Comparison of ENCODE assay signal across 9 cellular contexts in the genomic region with DNA sequence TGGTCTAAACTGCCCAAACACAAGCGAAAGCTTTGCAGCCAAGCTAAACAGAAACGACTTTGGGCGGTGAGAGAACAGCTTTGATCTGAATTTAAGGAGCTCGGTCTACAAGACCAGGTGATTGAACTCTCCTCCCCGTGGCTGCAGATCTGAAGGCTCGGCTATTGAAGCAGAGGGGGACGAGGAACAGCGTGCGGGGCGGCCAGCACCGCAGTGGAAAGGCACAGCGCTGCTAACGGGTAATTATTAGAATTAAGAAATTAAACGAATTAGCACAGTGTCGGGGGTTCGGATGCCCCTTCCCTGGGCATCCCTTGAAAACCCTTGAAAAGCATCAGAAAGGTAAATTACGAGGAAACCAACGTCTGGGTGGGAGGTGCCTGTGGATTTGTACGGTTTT. TPM values are rescaled to one million over a fixed set of nuclear protein-coding genes. Genes with fewer than 3 reads are reported as not detected.
A peak's percentile ranks its signal among the peaks of the same experiment; 100 is the strongest.
DNase-seq lines count a peak whose midpoint lies in the region; ATAC-seq and TF ChIP-seq lines count a peak whose summit lies in the region.
"Had no signal": no experiment of that assay in that cellular context is flagged by ENCODE, and none has a peak within 500 bp of the region (broad histone marks: within the 10 kb centered on the region; RNA-seq: fewer than 3 reads in every experiment).

No MANE protein-coding gene starts in this region.

- H3K9me3 Mint-ChIP-seq in activated CD4-positive, alpha-beta memory T cell treated with anti-CD3 and anti-CD28 coated beads for 36 hours: no peaks in the 10 kb centered on the region
- no peaks in the 10 kb centered on the region for H3K9me3 Mint-ChIP-seq in activated CD4-positive, alpha-beta memory T cell treated with anti-CD3 and anti-CD28 coated beads, Interleukin-2, amount 10 ng/mL, durations not matched to agents 7 days and 5 days
- H3K9me3 Mint-ChIP-seq in mesothelial cell of epicardium: peaks cover 8% of the 10 kb centered on the region
- no peaks in the 10 kb centered on the region for H3K9me3 Mint-ChIP-seq in type B pancreatic cell

- peak overlapping the region in 2 of 59 donors; percentile 15 to 58 for H3K27ac ChIP-seq in dorsolateral prefrontal cortex

- peaks cover 44% of the 10 kb centered on the region for H3K27me3 Mint-ChIP-seq in activated CD4-positive, alpha-beta memory T cell treated with anti-CD3 and anti-CD28 coated beads for 36 hours
- H3K27me3 Mint-ChIP-seq in activated CD4-positive, alpha-beta memory T cell treated with anti-CD3 and anti-CD28 coated beads, Interleukin-2, amount 10 ng/mL, durations not matched to agents 7 days and 5 days: peaks cover 51% of the 10 kb centered on the region
- H3K27me3 Mint-ChIP-seq in mesothelial cell of epicardium (ENCODE audit: low read depth): peaks cover 43% of the 10 kb centered on the region
- peaks cover 67% of the 10 kb centered on the region for H3K27me3 Mint-ChIP-seq in type B pancreatic cell

- intact Hi-C loops in activated CD4-positive, alpha-beta memory T cell treated with anti-CD3 and anti-CD28 coated beads for 36 hours (cut with micrococcal nuclease): no loop called here
- intact Hi-C loops in dorsolateral prefrontal cortex (cut with DNase I): loop anchor here in 1 of 2 donors (5.0 to 10.0 kb wide), 2 partner anchors 74 to 164 kb away; a partner anchor contains a TSS

- no peak for ATAC-seq in GM21515 (IDR thresholded peaks at IDR 0.05; ENCODE audit: unreplicated experiment)

- peaks cover 0 to 23% (median 0%) of the 10 kb centered on the region in 45 donors for H3K27me3 ChIP-seq in dorsolateral prefrontal cortex

- CTCF ChIA-PET in activated CD4-positive, alpha-beta memory T cell treated with anti-CD3 and anti-CD28 coated beads for 36 hours (lab: Charles Lee): no interaction called here
- CTCF ChIA-PET in activated CD4-positive, alpha-beta memory T cell treated with anti-CD3 and anti-CD28 coated beads, Interleukin-2, amount 10 ng/mL, durations not matched to agents 7 days and 5 days (lab: Charles Lee): no interaction called here

- POLR2A ChIA-PET in activated CD4-positive, alpha-beta memory T cell treated with anti-CD3 and anti-CD28 coated beads for 36 hours (lab: Charles Lee): no interaction called here
- POLR2A ChIA-PET in activated CD4-positive, alpha-beta memory T cell treated with anti-CD3 and anti-CD28 coated beads, Interleukin-2, amount 10 ng/mL, durations not matched to agents 7 days and 5 days (lab: Charles Lee): no interaction called here

- H3K27ac Mint-ChIP-seq in activated CD4-positive, alpha-beta memory T cell treated with anti-CD3 and anti-CD28 coated beads for 36 hours: no peak overlapping the region
- H3K27ac Mint-ChIP-seq in activated CD4-positive, alpha-beta memory T cell treated with anti-CD3 and anti-CD28 coated beads, Interleukin-2, amount 10 ng/mL, durations not matched to agents 7 days and 5 days: no peak overlapping the region
- H3K27ac Mint-ChIP-seq in mesothelial cell of epicardium (no peak overlapping the region), type B pancreatic cell (peak overlapping the region; percentile 54)

- DNase-seq in activated CD4-positive, alpha-beta memory T cell treated with anti-CD3 and anti-CD28 coated beads for 36 hours: no peak
- no peak for DNase-seq in activated CD4-positive, alpha-beta memory T cell treated with anti-CD3 and anti-CD28 coated beads, Interleukin-2, amount 10 ng/mL, durations not matched to agents 7 days and 5 days
- no peak for DNase-seq in dorsolateral prefrontal cortex
- no peak for DNase-seq in mesothelial cell of epicardium (ENCODE audit: low spot score in 2 of 2, unreplicated experiment in 2 of 2)
- DNase-seq in type B pancreatic cell (ENCODE audit: extremely low spot score, unreplicated experiment): no peak
- no peak for DNase-seq in NCI-H226
- no peak for DNase-seq in amygdala (lab: John Stamatoyannopoulos, UW)

- peaks cover 6% of the 10 kb centered on the region for H3K4me1 Mint-ChIP-seq in activated CD4-positive, alpha-beta memory T cell treated with anti-CD3 and anti-CD28 coated beads for 36 hours (ENCODE audit: low read depth)
- H3K4me1 Mint-ChIP-seq in activated CD4-positive, alpha-beta memory T cell treated with anti-CD3 and anti-CD28 coated beads, Interleukin-2, amount 10 ng/mL, durations not matched to agents 7 days and 5 days: peaks cover 5% of the 10 kb centered on the region
- peaks cover 7% of the 10 kb centered on the region for H3K4me1 Mint-ChIP-seq in mesothelial cell of epicardium
- peaks cover 6% of the 10 kb centered on the region for H3K4me1 Mint-ChIP-seq in type B pancreatic cell (ENCODE audit: unreplicated experiment)

- H3K36me3 Mint-ChIP-seq in activated CD4-positive, alpha-beta memory T cell treated with anti-CD3 and anti-CD28 coated beads for 36 hours: no peaks in the 10 kb centered on the region
- no peaks in the 10 kb centered on the region for H3K36me3 Mint-ChIP-seq in activated CD4-positive, alpha-beta memory T cell treated with anti-CD3 and anti-CD28 coated beads, Interleukin-2, amount 10 ng/mL, durations not matched to agents 7 days and 5 days (ENCODE audit: low read depth)
- peaks cover 1% of the 10 kb centered on the region for H3K36me3 Mint-ChIP-seq in mesothelial cell of epicardium
- H3K36me3 Mint-ChIP-seq in type B pancreatic cell: no peaks in the 10 kb centered on the region

- H3K4me3 ChIP-seq in dorsolateral prefrontal cortex: peak overlapping the region; percentile 33 to 81 (median 62)

- TF ChIP-seq CTCF in dorsolateral prefrontal cortex (IDR thresholded peaks at IDR 0.05 in 54 of 56, conservative IDR thresholded peaks at IDR 0.05 in 2 of 56; ENCODE audit: low read depth in 1 of 56, partially characterized antibody in 56 of 56) (no peak), mesothelial cell of epicardium (IDR thresholded peaks at IDR 0.05; ENCODE audit: unreplicated experiment) (no peak), type B pancreatic cell (conservative IDR thresholded peaks at IDR 0.05) (no peak)

- H3K4me3 Mint-ChIP-seq in activated CD4-positive, alpha-beta memory T cell treated with anti-CD3 and anti-CD28 coated beads for 36 hours: peak overlapping the region; percentile 27
- no peak overlapping the region for H3K4me3 Mint-ChIP-seq in activated CD4-positive, alpha-beta memory T cell treated with anti-CD3 and anti-CD28 coated beads, Interleukin-2, amount 10 ng/mL, durations not matched to agents 7 days and 5 days
- H3K4me3 Mint-ChIP-seq in mesothelial cell of epicardium: peak overlapping the region; percentile 80
- H3K4me3 Mint-ChIP-seq in type B pancreatic cell: peak overlapping the region; percentile 89

RNA-seq across cellular contexts. Expression of a gene that starts 0.4 kb away (rescaled TPM):
- total RNA-seq in activated CD4-positive, alpha-beta memory T cell treated with anti-CD3 and anti-CD28 coated beads for 36 hours: under 1 TPM in 1 of 2 experiments, not detected in 1; 0.33 TPM
- total RNA-seq in activated CD4-positive, alpha-beta memory T cell treated with anti-CD3 and anti-CD28 coated beads, Interleukin-2, amount 10 ng/mL, durations not matched to agents 7 days and 5 days: under 1 TPM in 1 of 2 experiments, not detected in 1; 0.25 TPM
- total RNA-seq in dorsolateral prefrontal cortex (1 to 10 TPM in 112 of 120 experiments, under 1 TPM in 4, not detected in 4; 0.44 to 7.4 (median 2.7) TPM), mesothelial cell of epicardium (2.4 to 3.8 TPM (median 3.3 TPM) in 3 replicates), type B pancreatic cell (ENCODE audit: low replicate concordance) (0.56 and 1.3 TPM in 2 replicates)
- total RNA-seq: pulmonary artery endothelial cell had no signal
